ENCODE assay signal across 8 cellular contexts in the genomic region with DNA sequence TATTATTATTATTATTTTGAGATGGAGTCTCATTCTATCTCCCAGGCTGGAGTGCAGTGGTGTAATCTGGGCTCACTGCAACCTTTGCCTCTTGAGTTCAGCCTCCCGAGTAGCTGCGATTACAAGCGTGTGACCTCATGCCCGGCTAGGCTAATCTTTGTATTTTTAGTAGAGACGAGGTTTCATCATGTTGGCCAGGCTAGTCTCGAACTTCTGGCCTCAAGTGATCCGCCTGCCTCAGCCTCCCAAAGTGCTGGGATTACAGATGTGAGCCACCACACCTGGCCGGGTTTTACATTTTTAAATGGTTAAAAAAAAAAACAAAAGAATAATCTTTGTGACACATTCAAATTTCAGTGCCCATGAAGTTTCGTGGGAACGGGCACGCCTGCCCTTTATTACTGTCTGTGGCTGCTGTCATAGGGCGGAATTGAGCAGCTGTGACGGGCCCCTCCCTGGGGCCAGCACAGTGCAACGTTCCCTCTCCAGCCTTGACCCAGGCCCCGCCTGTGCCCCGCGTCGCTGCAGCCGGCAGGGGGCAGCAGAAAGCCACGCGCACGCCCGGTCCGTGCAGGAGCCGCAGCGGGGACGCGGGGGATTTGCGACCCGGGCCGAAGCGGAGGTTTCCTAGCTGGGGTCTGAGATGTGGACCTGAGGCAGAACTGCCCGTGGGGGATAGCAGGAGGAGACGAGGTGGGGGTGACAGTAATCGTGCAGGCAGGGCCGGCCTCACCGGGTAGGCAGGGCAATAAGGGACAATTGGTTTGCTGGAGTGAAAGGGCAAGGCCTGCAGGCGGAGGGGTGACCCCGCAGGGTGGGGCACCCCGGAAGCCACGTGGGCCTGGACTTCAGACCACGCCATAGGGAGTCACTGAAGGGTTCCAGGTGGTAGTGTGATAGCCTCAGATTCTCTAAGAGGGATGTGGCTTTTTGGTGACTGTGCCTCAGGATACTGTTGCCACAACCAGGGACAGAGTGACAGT. TPM values are rescaled to one million over a fixed set of nuclear protein-coding genes. Genes with fewer than 3 reads are reported as not detected.
DNase-seq lines count a peak whose midpoint lies in the region; ATAC-seq, FAIRE-seq and TF ChIP-seq lines count a peak whose summit lies in the region.

No MANE protein-coding gene starts in this region.

- peak overlapping the region; percentile 90 for H3K27ac Mint-ChIP-seq in mesothelial cell of epicardium

- TF ChIP-seq EP300 in H1 (IDR thresholded peaks at IDR 0.05; ENCODE audit: borderline replicate concordance in 1 of 2, low read depth in 2 of 2, low read length in 2 of 2), result no peak

- peak overlapping the region; percentile 87; the same call in 1 of the 2 replicates for H2BK20ac ChIP-seq in H1 (ENCODE audit: low read length)

- H3K4me1 ChIP-seq in H1 (replicated peaks in 1 of 4; ENCODE audit: control insufficient read depth in 3 of 4, insufficient read depth in 4 of 4, low read length in 3 of 4), result peaks cover 0 to 4% (median 1%) of the 10 kb centered on the region in 4 experiments; a peak in 1 of 7 replicates

- H3K4ac ChIP-seq in H1 (replicated peaks; ENCODE audit: insufficient read length, low read depth, low read length), result no peak overlapping the region

- no peaks in the 10 kb centered on the region for H4K20me1 ChIP-seq in H1 (replicated peaks in 1 of 2; ENCODE audit: control insufficient read depth in 1 of 2, insufficient read depth in 2 of 2, low read length in 2 of 2)

- no peak overlapping the region for H2AK5ac ChIP-seq in H1 (ENCODE audit: low read depth, low read length)

- H4K91ac ChIP-seq in H1 (replicated peaks; ENCODE audit: insufficient read length, low read length), result peak overlapping the region; percentile 81

- no peak overlapping the region for H3K27ac ChIP-seq in H1 (ENCODE audit: low read depth, low read length)

- no peaks in the 10 kb centered on the region for H3K27me3 Mint-ChIP-seq in mesothelial cell of epicardium (ENCODE audit: low read depth)

- H3K4me1 Mint-ChIP-seq in mesothelial cell of epicardium, result peaks cover 31% of the 10 kb centered on the region

- H2BK5ac ChIP-seq in H1 (ENCODE audit: low read depth, low read length), result no peak overlapping the region

- H2AFZ ChIP-seq in H1 (ENCODE audit: low read length), result 0 out of 2 replicates have a peak overlapping the region, but pooled peaks have one; percentile 66

- H4K5ac ChIP-seq in H1 (ENCODE audit: insufficient read length, low read depth, low read length), result no peak overlapping the region

- no peak overlapping the region for H3K56ac ChIP-seq in H1 (replicated peaks; ENCODE audit: insufficient read length, low read depth, low read length)

- TF ChIP-seq CTCF in BJ (IDR thresholded peaks at IDR 0.05; ENCODE audit: insufficient read depth, low read depth, low read length) (peak; percentile 92), H1 (IDR thresholded peaks at IDR 0.05; ENCODE audit: control extremely low read depth in 1 of 3, insufficient read depth in 1 of 3, low read depth in 1 of 3, low read length in 3 of 3) (peak; percentile 93 to 94 (median 94)), mesothelial cell of epicardium (IDR thresholded peaks at IDR 0.05; ENCODE audit: unreplicated experiment) (peak; percentile 96)

- no peaks in the 10 kb centered on the region for H3K9me3 ChIP-seq in H1 (ENCODE audit: insufficient read depth in 2 of 2, low read depth in 1 of 2, low read length in 1 of 2)

- H3K27me3 ChIP-seq in BJ (ENCODE audit: control insufficient read depth, insufficient read depth, low read length) (no peaks in the 10 kb centered on the region), H1 (replicated peaks in 1 of 4; ENCODE audit: control insufficient read depth in 3 of 4, extremely low read depth in 1 of 4, insufficient read depth in 3 of 4, low read length in 3 of 4) (no peaks in the 10 kb centered on the region)

- no peak overlapping the region for H3K23ac ChIP-seq in H1 (ENCODE audit: insufficient read length)

- peak; percentile 95 for TF ChIP-seq RAD21 in H1 (IDR thresholded peaks at IDR 0.05 in 1 of 2, conservative IDR thresholded peaks at IDR 0.05 in 1 of 2; ENCODE audit: low read depth in 2 of 2, low read length in 2 of 2)

- H3K79me2 ChIP-seq in H1 (ENCODE audit: control insufficient read depth in 1 of 2, insufficient read depth in 2 of 2, low read length in 2 of 2), result no peaks in the 10 kb centered on the region

- no peak for TF ChIP-seq POLR2A in H1 (IDR thresholded peaks at IDR 0.05; ENCODE audit: control extremely low read depth in 1 of 2, low read depth in 2 of 2, low read length in 2 of 2)

- DNase-seq in BJ (ENCODE audit: low read depth), result no peak
- DNase-seq in NCI-H82 treated with DMSO at 0.1 percent for 48 hours (lab: John Stamatoyannopoulos, UW; ENCODE audit: unreplicated experiment), result peak; percentile 35
- DNase-seq in activated CD8-positive, alpha-beta memory T cell treated with anti-CD3 and anti-CD28 coated beads for 4 hours (ENCODE audit: low read depth in 2 of 2), result peak; percentile 35 to 60
- DNase-seq in H1 (ENCODE audit: low read depth in 1 of 2, low spot score in 2 of 2), result peak; percentile 41 to 97
- peak; percentile 62 to 88 for DNase-seq in mesothelial cell of epicardium (ENCODE audit: low spot score in 2 of 2, unreplicated experiment in 2 of 2)
- DNase-seq in stimulated activated CD8-positive, alpha-beta memory T cell treated with anti-CD3 and anti-CD28 coated beads, Interleukin-15, amount 100 ng/mL, for 4 hours (ENCODE audit: low read depth in 2 of 2), result peak; percentile 39 to 48

- CTCF ChIA-PET in BJ (lab: Yijun Ruan, JAX) (interaction anchor here (0.5 to 5.6 kb wide), 20 partner anchors 11 to 431 kb away, joined by 3 to 86 read pairs (median 3); a partner anchor contains a TSS), H1 (lab: Charles Lee; ENCODE audit: partially characterized antibody) (interaction anchor here (0.7 to 5.2 kb wide), 26 partner anchors 11 to 425 kb away, joined by 3 to 42 read pairs (median 4); a partner anchor contains a TSS)

- H3K9me3 Mint-ChIP-seq in mesothelial cell of epicardium, result no peaks in the 10 kb centered on the region

- no peak overlapping the region for H3K14ac ChIP-seq in H1 (ENCODE audit: insufficient read length)

- POLR2A ChIA-PET in BJ (lab: Charles Lee) (no interaction called here), H1 (lab: Charles Lee; ENCODE audit: partially characterized antibody) (no interaction called here)

- H3K4me2 ChIP-seq in H1 (ENCODE audit: insufficient read depth in 1 of 2, low read depth in 2 of 2, low read length in 2 of 2), result peak overlapping the region in 1 of 2 experiments; percentile 67; a peak in 3 of 4 replicates

- no peaks in the 10 kb centered on the region for H3K79me1 ChIP-seq in H1 (ENCODE audit: low read depth, low read length)

- no peak for FAIRE-seq in H1 (lab: Jason Lieb, UNC)

- H3K23me2 ChIP-seq in H1 (ENCODE audit: low read depth, low read length), result peaks cover 2% of the 10 kb centered on the region; the same call in 1 of the 2 replicates

- H4K8ac ChIP-seq in H1 (ENCODE audit: extremely low read depth, insufficient read depth, low read length), result peak overlapping the region; percentile 89; the same call in 1 of the 2 replicates

- H2BK120ac ChIP-seq in H1 (replicated peaks; ENCODE audit: low read depth, low read length), result no peak overlapping the region

- WGBS in H1 (ENCODE audit: extremely low coverage in 1 of 2, insufficient coverage in 1 of 2, insufficient read length in 1 of 2, insufficient replicate concordance in 2 of 2, low coverage in 1 of 2, low lambda C conversion rate in 2 of 2, missing lambda C conversion rate in 1 of 2), 2 experiments, result 29% methylated on average over 42 of the region's 42 CpGs; no CpG with 5 or more reads in 1 of the 2 experiments

- ATAC-seq in GM19043 (IDR thresholded peaks at IDR 0.05; ENCODE audit: low read depth, unreplicated experiment) (peak; percentile 92), HG03342 (IDR thresholded peaks at IDR 0.05; ENCODE audit: unreplicated experiment) (peak; percentile 95)

- no peak overlapping the region for H3K18ac ChIP-seq in H1 (ENCODE audit: extremely low read depth, low read length)

- H3K36me3 Mint-ChIP-seq in mesothelial cell of epicardium, result no peaks in the 10 kb centered on the region

- no peaks in the 10 kb centered on the region for H3K36me3 ChIP-seq in BJ (ENCODE audit: control insufficient read depth, insufficient read depth, low read length)
- no peaks in the 10 kb centered on the region for H3K36me3 ChIP-seq in H1 (ENCODE audit: control insufficient read depth in 2 of 4, insufficient read depth in 4 of 4, low read length in 3 of 4)

- peak overlapping the region; percentile 22; the same call in 1 of the 2 replicates for H2BK12ac ChIP-seq in H1 (ENCODE audit: low read depth, low read length)

- peak overlapping the region; percentile 64 for H3K4me3 Mint-ChIP-seq in mesothelial cell of epicardium

- no peak overlapping the region for H2BK15ac ChIP-seq in H1 (ENCODE audit: low read length)

- H3K4me3 ChIP-seq in BJ (ENCODE audit: low read depth, low read length) (peak overlapping the region; percentile 47), H1 (ENCODE audit: extremely low read depth in 1 of 4, insufficient read depth in 2 of 4, low read depth in 3 of 4, low read length in 4 of 4) (peak overlapping the region in 3 of 4 experiments; percentile 4 to 46 (median 19); a peak in 3 of 8 replicates)

- no peak overlapping the region for H3K9ac ChIP-seq in H1 (replicated peaks in 1 of 4; ENCODE audit: extremely low read depth in 1 of 4, low read depth in 3 of 4, low read length in 3 of 4)

RNA-seq across cellular contexts. Expression of a gene that starts 54.3 kb away (rescaled TPM):
- polyA plus RNA-seq in BJ (2011; rRNA removed) (1.5 and 1.7 TPM in 2 replicates), H1 (2011; rRNA removed) (0.27 and 0.28 TPM in 2 replicates)
- polyA minus RNA-seq in BJ (2011; rRNA and poly(A)+ RNA removed), result 0.66 and 0.98 TPM in 2 replicates
- total RNA-seq in H1 (2021; fragmentation: NEBNext Ultra II Directional; extraction: Animal tissue kit (Norgen Biotek cat#: 25700)), result 0.42 and 0.99 TPM in 2 replicates
- polyA plus RNA-seq in H1 (2011; cell fraction: cytosol; rRNA removed), result 0.35 TPM
- polyA plus RNA-seq in H1 (2011; cell fraction: nucleus; rRNA removed), result 0.19 TPM
- polyA plus RNA-seq in H1 (2012, experiment 1 of 2), result 0.29 to 0.46 TPM (median 0.34 TPM) in 4 replicates
- polyA plus RNA-seq in H1 (2012, experiment 2 of 2), result 0.34 TPM
- 0.20 TPM for polyA plus RNA-seq in H1 (2013, experiment 1 of 2)
- polyA plus RNA-seq in H1 (2013, experiment 2 of 2), result 0.24 TPM
- polyA minus RNA-seq in H1 (2011; rRNA and poly(A)+ RNA removed), result 0.22 and 0.35 TPM in 2 replicates
- polyA minus RNA-seq in H1 (2011; cell fraction: cytosol; rRNA and poly(A)+ RNA removed), result not detected
- polyA minus RNA-seq in H1 (2011; cell fraction: nucleus; rRNA and poly(A)+ RNA removed), result 0.50 TPM
- total RNA-seq in mesothelial cell of epicardium, result 5.4 to 6.1 TPM (median 5.5 TPM) in 3 replicates

RNA-seq across cellular contexts. Expression of a gene that starts 59.6 kb away (rescaled TPM):
- polyA plus RNA-seq in BJ (2011; rRNA removed) (175 and 265 TPM in 2 replicates), H1 (2011; rRNA removed) (148 and 245 TPM in 2 replicates)
- 50.6 and 74.3 TPM in 2 replicates for polyA minus RNA-seq in BJ (2011; rRNA and poly(A)+ RNA removed)
- total RNA-seq in H1 (2021; fragmentation: NEBNext Ultra II Directional; extraction: Animal tissue kit (Norgen Biotek cat#: 25700)), result 109 and 119 TPM in 2 replicates
- polyA plus RNA-seq in H1 (2011; cell fraction: cytosol; rRNA removed), result 164 TPM
- polyA plus RNA-seq in H1 (2011; cell fraction: nucleus; rRNA removed), result 78.1 TPM
- polyA plus RNA-seq in H1 (2012, experiment 1 of 2), result 140 to 180 TPM (median 156 TPM) in 4 replicates
- 183 TPM for polyA plus RNA-seq in H1 (2012, experiment 2 of 2)
- 117 TPM for polyA plus RNA-seq in H1 (2013, experiment 1 of 2)
- 115 TPM for polyA plus RNA-seq in H1 (2013, experiment 2 of 2)
- polyA minus RNA-seq in H1 (2011; rRNA and poly(A)+ RNA removed), result 88.5 and 108 TPM in 2 replicates
- 26.3 TPM for polyA minus RNA-seq in H1 (2011; cell fraction: cytosol; rRNA and poly(A)+ RNA removed)
- polyA minus RNA-seq in H1 (2011; cell fraction: nucleus; rRNA and poly(A)+ RNA removed), result 29.9 TPM
- 142 to 148 TPM (median 145 TPM) in 3 replicates for total RNA-seq in mesothelial cell of epicardium
